ENCODE assay signal across 1 cellular context in the genomic region with DNA sequence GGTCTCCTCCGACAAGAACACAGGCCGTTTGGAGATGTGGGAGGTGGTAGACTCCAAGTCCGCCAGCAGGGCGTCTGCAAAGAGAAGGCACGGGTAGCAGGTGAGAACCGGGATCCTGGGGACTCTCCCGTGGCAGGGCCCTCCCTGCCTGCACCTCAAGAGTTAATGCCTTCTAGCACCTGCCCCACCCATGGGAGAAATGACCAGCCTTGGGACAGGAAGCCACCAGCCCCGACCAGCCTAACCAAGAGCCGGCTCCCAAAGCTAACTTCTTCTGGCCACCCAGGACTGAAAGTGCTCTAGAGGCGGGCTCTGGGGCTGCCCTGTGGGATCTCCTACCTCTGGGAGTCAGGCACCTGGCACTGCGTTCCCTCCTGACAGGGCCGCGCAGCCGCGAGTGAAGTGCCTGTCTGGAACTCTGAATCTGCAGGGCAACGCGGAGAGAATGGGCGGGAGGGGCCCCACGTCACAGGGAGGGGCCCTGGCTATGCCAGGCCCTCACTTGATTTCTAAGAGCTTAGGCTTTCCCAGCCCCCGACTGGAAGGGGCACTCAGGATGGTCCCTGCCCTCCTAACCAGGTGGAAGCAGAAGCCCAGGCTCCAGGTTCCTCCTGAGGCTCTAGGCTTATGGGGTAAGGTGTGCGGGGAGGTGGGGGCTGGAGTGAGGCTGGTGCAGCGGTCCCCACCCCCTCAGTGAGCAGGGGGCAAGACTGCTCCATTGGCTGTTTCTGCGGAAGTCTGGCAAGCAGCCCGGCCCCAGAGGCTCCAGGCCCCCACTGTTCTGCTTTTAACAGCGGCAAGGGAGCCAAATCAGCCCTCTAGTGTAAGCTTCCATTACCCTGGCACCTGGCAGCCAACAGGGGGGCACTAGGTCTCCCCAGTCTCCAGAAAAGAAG.
TF ChIP-seq lines count a peak whose summit lies in the region.

No MANE protein-coding gene starts in this region.

TF ChIP-seq in K562, 482 proteins besides CTCF, POLR2A, EP300 and RAD21:
- TF ChIP-seq POLR2G (IDR thresholded peaks at IDR 0.05; ENCODE audit: low read depth, low read length) (peak; percentile 58), SAFB (IDR thresholded peaks at IDR 0.05; ENCODE audit: borderline replicate concordance, low read depth, low read length) (no peak), RFX7 (CRISPR knock-in tag; IDR thresholded peaks at IDR 0.05) (no peak)
